In the genomic region with DNA sequence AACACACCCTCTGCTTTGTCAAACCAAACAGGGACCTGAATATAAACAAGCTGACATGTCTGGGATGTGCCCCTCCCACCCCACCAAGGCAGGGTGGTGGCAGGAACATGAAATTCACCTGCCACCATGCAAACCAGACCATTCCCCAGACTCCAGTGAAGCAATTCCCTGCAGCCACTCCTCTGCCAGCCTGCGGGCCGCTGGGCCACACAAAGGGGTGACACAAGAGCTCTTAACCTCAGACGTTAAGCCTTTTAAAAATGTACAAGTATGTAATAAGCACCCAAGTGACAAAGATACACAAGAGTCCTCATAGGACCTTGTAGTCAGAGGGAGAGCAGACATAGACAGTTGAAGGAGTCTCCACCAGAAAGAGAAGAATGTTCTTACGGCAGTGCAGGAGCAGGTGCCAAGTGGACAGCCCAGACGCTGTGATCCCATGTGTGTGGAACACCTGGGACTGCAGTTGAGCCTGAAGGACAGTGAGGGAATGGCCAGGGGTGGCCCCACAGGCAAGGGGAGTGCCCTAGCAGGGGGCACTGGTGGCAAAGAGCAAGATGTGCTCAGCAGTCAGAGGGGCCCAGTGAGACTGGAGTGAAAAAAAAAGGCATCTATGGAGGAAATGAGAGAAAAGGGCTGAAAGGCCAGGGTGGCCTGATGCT, we compare ENCODE assay signal across 1 cellular context.
TF ChIP-seq lines count a peak whose summit lies in the region.

No MANE protein-coding gene starts in this region.

TF ChIP-seq in HepG2, 621 proteins besides CTCF, POLR2A, EP300 and RAD21:
- no peak for TF ChIP-seq KMT2A (CRISPR knock-in tag; IDR thresholded peaks at IDR 0.05)
- no peak for TF ChIP-seq SP4 (CRISPR knock-in tag; IDR thresholded peaks at IDR 0.05)
- TF ChIP-seq TOE1 (CRISPR knock-in tag; IDR thresholded peaks at IDR 0.05): no peak
- TF ChIP-seq, protein P1, sequence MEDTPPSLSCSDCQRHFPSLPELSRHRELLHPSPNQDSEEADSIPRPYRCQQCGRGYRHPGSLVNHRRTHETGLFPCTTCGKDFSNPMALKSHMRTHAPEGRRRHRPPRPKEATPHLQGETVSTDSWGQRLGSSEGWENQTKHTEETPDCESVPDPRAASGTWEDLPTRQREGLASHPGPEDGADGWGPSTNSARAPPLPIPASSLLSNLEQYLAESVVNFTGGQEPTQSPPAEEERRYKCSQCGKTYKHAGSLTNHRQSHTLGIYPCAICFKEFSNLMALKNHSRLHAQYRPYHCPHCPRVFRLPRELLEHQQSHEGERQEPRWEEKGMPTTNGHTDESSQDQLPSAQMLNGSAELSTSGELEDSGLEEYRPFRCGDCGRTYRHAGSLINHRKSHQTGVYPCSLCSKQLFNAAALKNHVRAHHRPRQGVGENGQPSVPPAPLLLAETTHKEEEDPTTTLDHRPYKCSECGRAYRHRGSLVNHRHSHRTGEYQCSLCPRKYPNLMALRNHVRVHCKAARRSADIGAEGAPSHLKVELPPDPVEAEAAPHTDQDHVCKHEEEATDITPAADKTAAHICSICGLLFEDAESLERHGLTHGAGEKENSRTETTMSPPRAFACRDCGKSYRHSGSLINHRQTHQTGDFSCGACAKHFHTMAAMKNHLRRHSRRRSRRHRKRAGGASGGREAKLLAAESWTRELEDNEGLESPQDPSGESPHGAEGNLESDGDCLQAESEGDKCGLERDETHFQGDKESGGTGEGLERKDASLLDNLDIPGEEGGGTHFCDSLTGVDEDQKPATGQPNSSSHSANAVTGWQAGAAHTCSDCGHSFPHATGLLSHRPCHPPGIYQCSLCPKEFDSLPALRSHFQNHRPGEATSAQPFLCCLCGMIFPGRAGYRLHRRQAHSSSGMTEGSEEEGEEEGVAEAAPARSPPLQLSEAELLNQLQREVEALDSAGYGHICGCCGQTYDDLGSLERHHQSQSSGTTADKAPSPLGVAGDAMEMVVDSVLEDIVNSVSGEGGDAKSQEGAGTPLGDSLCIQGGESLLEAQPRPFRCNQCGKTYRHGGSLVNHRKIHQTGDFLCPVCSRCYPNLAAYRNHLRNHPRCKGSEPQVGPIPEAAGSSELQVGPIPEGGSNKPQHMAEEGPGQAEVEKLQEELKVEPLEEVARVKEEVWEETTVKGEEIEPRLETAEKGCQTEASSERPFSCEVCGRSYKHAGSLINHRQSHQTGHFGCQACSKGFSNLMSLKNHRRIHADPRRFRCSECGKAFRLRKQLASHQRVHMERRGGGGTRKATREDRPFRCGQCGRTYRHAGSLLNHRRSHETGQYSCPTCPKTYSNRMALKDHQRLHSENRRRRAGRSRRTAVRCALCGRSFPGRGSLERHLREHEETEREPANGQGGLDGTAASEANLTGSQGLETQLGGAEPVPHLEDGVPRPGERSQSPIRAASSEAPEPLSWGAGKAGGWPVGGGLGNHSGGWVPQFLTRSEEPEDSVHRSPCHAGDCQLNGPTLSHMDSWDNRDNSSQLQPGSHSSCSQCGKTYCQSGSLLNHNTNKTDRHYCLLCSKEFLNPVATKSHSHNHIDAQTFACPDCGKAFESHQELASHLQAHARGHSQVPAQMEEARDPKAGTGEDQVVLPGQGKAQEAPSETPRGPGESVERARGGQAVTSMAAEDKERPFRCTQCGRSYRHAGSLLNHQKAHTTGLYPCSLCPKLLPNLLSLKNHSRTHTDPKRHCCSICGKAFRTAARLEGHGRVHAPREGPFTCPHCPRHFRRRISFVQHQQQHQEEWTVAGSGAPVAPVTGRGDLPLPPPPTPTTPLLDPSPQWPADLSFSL (CRISPR knock-in tag; IDR thresholded peaks at IDR 0.05): no peak
- no peak for TF ChIP-seq ZNF652 (CRISPR knock-in tag; IDR thresholded peaks at IDR 0.05; ENCODE audit: borderline replicate concordance, low read depth)
- no peak for TF ChIP-seq ZNF121 (CRISPR knock-in tag; IDR thresholded peaks at IDR 0.05)
- TF ChIP-seq SIX4 (CRISPR knock-in tag; IDR thresholded peaks at IDR 0.05): no peak
- no peak for TF ChIP-seq MEF2D (CRISPR knock-in tag; IDR thresholded peaks at IDR 0.05)
- TF ChIP-seq TBP (CRISPR knock-in tag; IDR thresholded peaks at IDR 0.05): no peak
- no peak for TF ChIP-seq HOXA9 (CRISPR knock-in tag; IDR thresholded peaks at IDR 0.05; ENCODE audit: borderline replicate concordance)
- no peak for TF ChIP-seq KMT2B (CRISPR knock-in tag; IDR thresholded peaks at IDR 0.05)
- no peak for TF ChIP-seq ZNF232 (CRISPR knock-in tag; IDR thresholded peaks at IDR 0.05; ENCODE audit: borderline replicate concordance)
- no peak for TF ChIP-seq IKZF1 (IDR thresholded peaks at IDR 0.05)
- no peak for TF ChIP-seq ZNF841 (CRISPR knock-in tag; IDR thresholded peaks at IDR 0.05; ENCODE audit: borderline replicate concordance)
- TF ChIP-seq ZNF329 (CRISPR knock-in tag; IDR thresholded peaks at IDR 0.05; ENCODE audit: low read depth): no peak
- TF ChIP-seq PHF20 (CRISPR knock-in tag; IDR thresholded peaks at IDR 0.05): no peak
- TF ChIP-seq, protein P2, sequence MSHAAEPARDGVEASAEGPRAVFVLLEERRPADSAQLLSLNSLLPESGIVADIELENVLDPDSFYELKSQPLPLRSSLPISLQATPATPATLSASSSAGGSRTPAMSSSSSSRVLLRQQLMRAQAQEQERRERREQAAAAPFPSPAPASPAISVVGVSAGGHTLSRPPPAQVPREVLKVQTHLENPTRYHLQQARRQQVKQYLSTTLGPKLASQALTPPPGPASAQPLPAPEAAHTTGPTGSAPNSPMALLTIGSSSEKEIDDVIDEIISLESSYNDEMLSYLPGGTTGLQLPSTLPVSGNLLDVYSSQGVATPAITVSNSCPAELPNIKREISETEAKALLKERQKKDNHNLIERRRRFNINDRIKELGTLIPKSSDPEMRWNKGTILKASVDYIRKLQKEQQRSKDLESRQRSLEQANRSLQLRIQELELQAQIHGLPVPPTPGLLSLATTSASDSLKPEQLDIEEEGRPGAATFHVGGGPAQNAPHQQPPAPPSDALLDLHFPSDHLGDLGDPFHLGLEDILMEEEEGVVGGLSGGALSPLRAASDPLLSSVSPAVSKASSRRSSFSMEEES (CRISPR knock-in tag; IDR thresholded peaks at IDR 0.05): no peak
- TF ChIP-seq ZNF510 (CRISPR knock-in tag; IDR thresholded peaks at IDR 0.05; ENCODE audit: low read depth): no peak
- TF ChIP-seq, protein P3, sequence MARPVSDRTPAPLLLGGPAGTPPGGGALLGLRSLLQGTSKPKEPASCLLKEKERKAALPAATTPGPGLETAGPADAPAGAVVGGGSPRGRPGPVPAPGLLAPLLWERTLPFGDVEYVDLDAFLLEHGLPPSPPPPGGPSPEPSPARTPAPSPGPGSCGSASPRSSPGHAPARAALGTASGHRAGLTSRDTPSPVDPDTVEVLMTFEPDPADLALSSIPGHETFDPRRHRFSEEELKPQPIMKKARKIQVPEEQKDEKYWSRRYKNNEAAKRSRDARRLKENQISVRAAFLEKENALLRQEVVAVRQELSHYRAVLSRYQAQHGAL (CRISPR knock-in tag; IDR thresholded peaks at IDR 0.05; ENCODE audit: not compliant biosample characterization): no peak
